Comparison of ENCODE assay signal across 8 cellular contexts in genomic region chr21:36419996-36420395, GRCh38. TPM values are rescaled to one million over a fixed set of nuclear protein-coding genes. Genes with fewer than 3 reads are reported as not detected.
A peak's percentile ranks its signal among the peaks of the same experiment; 100 is the strongest.
DNase-seq lines count a peak whose midpoint lies in the region; ATAC-seq and TF ChIP-seq lines count a peak whose summit lies in the region.

No MANE protein-coding gene starts in this region.

- peak; percentile 77 for TF ChIP-seq RAD21 in HCT116 (IDR thresholded peaks at IDR 0.05; ENCODE audit: low read depth)

- POLR2A ChIA-PET in HCT116 (lab: Charles Lee) = interaction anchor here (1.4 kb wide), 1 partner anchor 10 kb away, joined by 4 read pairs; no protein-coding TSS in a partner anchor

- no peaks in the 10 kb centered on the region for H3K79me2 ChIP-seq in HCT116 (ENCODE audit: insufficient read depth, low read length)

- H3K4me1 ChIP-seq in HCT116 (ENCODE audit: control insufficient read depth in 1 of 2, insufficient read depth in 2 of 2, low read length in 2 of 2) (0 out of 4 replicates have a peak, but pooled peaks cover 0 to 2% of the 10 kb centered on the region in 2 experiments), right lobe of liver (peaks cover 0 to 5% (median 0%) of the 10 kb centered on the region in 4 donors)

- intact Hi-C loops in HCT116 (cut with micrococcal nuclease) (loop anchor here (1.0 to 5.0 kb wide), 2 partner anchors 169 to 507 kb away; no protein-coding TSS in a partner anchor), right lobe of liver (cut with DNase I) (loop anchor here (5.0 to 10.0 kb wide), 3 partner anchors 55 to 175 kb away; no protein-coding TSS in a partner anchor)

- RAD21 ChIA-PET in HCT116 (lab: Charles Lee; ENCODE audit: low non-redundant PET in 1 of 2, low total read pairs in 2 of 2, uncharacterized antibody in 2 of 2, unreplicated experiment in 2 of 2) = no interaction called here

- no peak overlapping the region for H3K27ac ChIP-seq in HCT116 (ENCODE audit: low read depth, low read length)
- H3K27ac ChIP-seq in right lobe of liver = no peak overlapping the region

- H4K20me1 ChIP-seq in HCT116 (ENCODE audit: insufficient read depth) = no peaks in the 10 kb centered on the region

- peak; percentile 90 for ATAC-seq in HCT116
- peak; percentile 91 to 94 (median 92) for ATAC-seq in right lobe of liver

- no peak overlapping the region for H2AFZ ChIP-seq in HCT116 (ENCODE audit: low read depth, low read length, poor library complexity, severe bottlenecking)

- no peak overlapping the region for H3K4me2 ChIP-seq in HCT116 (ENCODE audit: low read length)

- H3K9ac ChIP-seq in HCT116 (ENCODE audit: low read length) = no peak overlapping the region

- TF ChIP-seq CTCF in HCT116 (IDR thresholded peaks at IDR 0.05 in 2 of 3, conservative IDR thresholded peaks at IDR 0.05 in 1 of 3; ENCODE audit: borderline replicate concordance in 1 of 3, insufficient read depth in 1 of 3, low read depth in 2 of 3, low read length in 2 of 3) = peak; percentile 45 to 81 (median 78); a peak in 5 of 6 replicates
- peak; percentile 82 to 86 (median 82) for TF ChIP-seq CTCF in right lobe of liver (IDR thresholded peaks at IDR 0.05)

- WGBS in right lobe of liver (ENCODE audit: insufficient coverage, low coverage, low lambda C conversion rate, missing lambda C conversion rate) = 10% methylated on average over 4 of the region's 8 CpGs

- TF ChIP-seq POLR2A in HCT116 (IDR thresholded peaks at IDR 0.05; ENCODE audit: borderline replicate concordance, extremely low read depth, insufficient read depth, insufficient read length) (no peak), right lobe of liver (IDR thresholded peaks at IDR 0.05) (no peak)

- no TSS peak for BruUV-seq in HCT116 (replicated peaks; lab: Mats Ljungman, UMichigan)

- H3K4me3 ChIP-seq in HCT116 (replicated peaks in 1 of 2; ENCODE audit: low read depth in 1 of 2, low read length in 2 of 2) = no peak overlapping the region
- no peak overlapping the region for H3K4me3 ChIP-seq in right lobe of liver

- CTCF ChIA-PET in HCT116 (lab: Charles Lee) = interaction anchor here (0.8 kb wide), 1 partner anchor 10 kb away, joined by 5 read pairs; no protein-coding TSS in a partner anchor

- H3K36me3 ChIP-seq in HCT116 (ENCODE audit: control insufficient read depth in 1 of 2, insufficient read depth in 2 of 2, low read length in 2 of 2) = peaks cover 12 to 13% of the 10 kb centered on the region in 2 experiments; a peak in 3 of 4 replicates
- H3K36me3 ChIP-seq in right lobe of liver = no peaks in the 10 kb centered on the region

- H3K27me3 ChIP-seq in HCT116 (ENCODE audit: insufficient read depth, low read length) (no peaks in the 10 kb centered on the region), right lobe of liver (no peaks in the 10 kb centered on the region)

- peak; percentile 82 for DNase-seq in CD1c-positive myeloid dendritic cell (ENCODE audit: extremely low spot score)
- peak; percentile 77 for DNase-seq in HCT116 (ENCODE audit: low read depth, low spot score)
- peak; percentile 55 for DNase-seq in NCI-H226
- DNase-seq in activated CD4-positive, alpha-beta T cell treated with anti-CD3 and anti-CD28 coated beads for 24 hours (ENCODE audit: low read depth in 2 of 2) = peak; percentile 7 to 26
- DNase-seq in dermis microvascular lymphatic vessel endothelial cell (ENCODE audit: low read depth in 2 of 2) = peak; percentile 78 to 95
- DNase-seq in right lobe of liver = peak; percentile 78 to 85 (median 80)
- peak; percentile 21 for DNase-seq in stimulated activated CD8-positive, alpha-beta memory T cell treated with anti-CD3 and anti-CD28 coated beads, Interleukin-12 subunit alpha, Interleukin-12 subunit beta, amount 100 ng/mL, for 4 hours (ENCODE audit: low read depth)
- DNase-seq in OCI-M2 (lab: John Stamatoyannopoulos, UW; ENCODE audit: unreplicated experiment) = no peak

- H3K9me3 ChIP-seq in HCT116 (ENCODE audit: control insufficient read depth in 1 of 2, insufficient read depth in 1 of 2, low read depth in 1 of 2, low read length in 2 of 2) (no peaks in the 10 kb centered on the region), right lobe of liver (no peaks in the 10 kb centered on the region)

- no peaks in the 10 kb centered on the region for H3K9me2 ChIP-seq in HCT116 (ENCODE audit: insufficient read depth)

TF ChIP-seq in HCT116, 20 proteins besides CTCF, POLR2A, EP300 and RAD21:
- TF ChIP-seq, protein P1, sequence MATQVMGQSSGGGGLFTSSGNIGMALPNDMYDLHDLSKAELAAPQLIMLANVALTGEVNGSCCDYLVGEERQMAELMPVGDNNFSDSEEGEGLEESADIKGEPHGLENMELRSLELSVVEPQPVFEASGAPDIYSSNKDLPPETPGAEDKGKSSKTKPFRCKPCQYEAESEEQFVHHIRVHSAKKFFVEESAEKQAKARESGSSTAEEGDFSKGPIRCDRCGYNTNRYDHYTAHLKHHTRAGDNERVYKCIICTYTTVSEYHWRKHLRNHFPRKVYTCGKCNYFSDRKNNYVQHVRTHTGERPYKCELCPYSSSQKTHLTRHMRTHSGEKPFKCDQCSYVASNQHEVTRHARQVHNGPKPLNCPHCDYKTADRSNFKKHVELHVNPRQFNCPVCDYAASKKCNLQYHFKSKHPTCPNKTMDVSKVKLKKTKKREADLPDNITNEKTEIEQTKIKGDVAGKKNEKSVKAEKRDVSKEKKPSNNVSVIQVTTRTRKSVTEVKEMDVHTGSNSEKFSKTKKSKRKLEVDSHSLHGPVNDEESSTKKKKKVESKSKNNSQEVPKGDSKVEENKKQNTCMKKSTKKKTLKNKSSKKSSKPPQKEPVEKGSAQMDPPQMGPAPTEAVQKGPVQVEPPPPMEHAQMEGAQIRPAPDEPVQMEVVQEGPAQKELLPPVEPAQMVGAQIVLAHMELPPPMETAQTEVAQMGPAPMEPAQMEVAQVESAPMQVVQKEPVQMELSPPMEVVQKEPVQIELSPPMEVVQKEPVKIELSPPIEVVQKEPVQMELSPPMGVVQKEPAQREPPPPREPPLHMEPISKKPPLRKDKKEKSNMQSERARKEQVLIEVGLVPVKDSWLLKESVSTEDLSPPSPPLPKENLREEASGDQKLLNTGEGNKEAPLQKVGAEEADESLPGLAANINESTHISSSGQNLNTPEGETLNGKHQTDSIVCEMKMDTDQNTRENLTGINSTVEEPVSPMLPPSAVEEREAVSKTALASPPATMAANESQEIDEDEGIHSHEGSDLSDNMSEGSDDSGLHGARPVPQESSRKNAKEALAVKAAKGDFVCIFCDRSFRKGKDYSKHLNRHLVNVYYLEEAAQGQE (IDR thresholded peaks at IDR 0.05; ENCODE audit: low read depth) = no peak
- TF ChIP-seq EZH2 (IDR thresholded peaks at IDR 0.05) = no peak
- no peak for TF ChIP-seq CBX3 (IDR thresholded peaks at IDR 0.05; ENCODE audit: low read depth)
- no peak for TF ChIP-seq YY1 (IDR thresholded peaks at IDR 0.05; ENCODE audit: extremely low read depth, insufficient replicate concordance, low read depth, low read length)
- no peak for TF ChIP-seq EGR1 (IDR thresholded peaks at IDR 0.05; ENCODE audit: low read depth)
- TF ChIP-seq ZBTB33 (IDR thresholded peaks at IDR 0.05; ENCODE audit: extremely low read depth, insufficient replicate concordance, low read length) = no peak
- TF ChIP-seq ZNF274 (IDR thresholded peaks at IDR 0.05; ENCODE audit: low read depth, low read length) = no peak
- no peak for TF ChIP-seq SRF (IDR thresholded peaks at IDR 0.05; ENCODE audit: low read depth)
- TF ChIP-seq CEBPB (IDR thresholded peaks at IDR 0.05; ENCODE audit: low read depth) = no peak
- no peak for TF ChIP-seq JUND (IDR thresholded peaks at IDR 0.05)
- TF ChIP-seq, protein P2, sequence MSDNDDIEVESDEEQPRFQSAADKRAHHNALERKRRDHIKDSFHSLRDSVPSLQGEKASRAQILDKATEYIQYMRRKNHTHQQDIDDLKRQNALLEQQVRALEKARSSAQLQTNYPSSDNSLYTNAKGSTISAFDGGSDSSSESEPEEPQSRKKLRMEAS (IDR thresholded peaks at IDR 0.05) = no peak
- no peak for TF ChIP-seq POLR2AphosphoS5 (IDR thresholded peaks at IDR 0.05; ENCODE audit: low read depth, low read length)
- no peak for TF ChIP-seq SIN3A (IDR thresholded peaks at IDR 0.05; ENCODE audit: low read depth)

RNA-seq across cellular contexts. Expression of gene CHAF1B, which starts 34.8 kb away (rescaled TPM):
- total RNA-seq in HCT116 (2021; ENCODE audit: unreplicated experiment) = 26.1 TPM
- polyA plus RNA-seq in HCT116 (2012) = 5.8 and 10.2 TPM in 2 replicates
- total RNA-seq in dermis microvascular lymphatic vessel endothelial cell = 1.6 and 3.3 TPM in 2 replicates
- 1 to 10 TPM in 2 of 6 experiments, under 1 TPM in 4; 0.27 to 2.1 (median 0.72) TPM for total RNA-seq in right lobe of liver

RNA-seq across cellular contexts. Expression of gene CLDN14, which starts 59.9 kb away (rescaled TPM):
- total RNA-seq in HCT116 (2021; ENCODE audit: unreplicated experiment) (not detected), dermis microvascular lymphatic vessel endothelial cell (0.13 and 0.26 TPM in 2 replicates), right lobe of liver (10 to 100 TPM in 4 of 6 experiments, 1 to 10 TPM in 2; 9.3 to 16.7 (median 13.0) TPM)
- polyA plus RNA-seq in HCT116 (2012) = not detected in 2 replicates
